8 cellular contexts compared by ENCODE assay signal in genomic region chr12:55728185-55728931, GRCh38. TPM values are rescaled to one million over a fixed set of nuclear protein-coding genes. Genes with fewer than 3 reads are reported as not detected.
DNase-seq lines count a peak whose midpoint lies in the region; ATAC-seq and TF ChIP-seq lines count a peak whose summit lies in the region.

No MANE protein-coding gene starts in this region.

- H3K27me3 Mint-ChIP-seq in naive B cell, result no peaks in the 10 kb centered on the region

- DNase-seq in CD1c-positive myeloid dendritic cell (ENCODE audit: extremely low spot score) (peak; percentile 58), UCSD-AML1 (lab: John Stamatoyannopoulos, UW; ENCODE audit: unreplicated experiment) (peak; percentile 83), fibroblast of mammary gland (ENCODE audit: low read depth) (no peak), naive B cell (no peak), cerebellar cortex (ENCODE audit: low spot score) (no peak), KG1 (lab: John Stamatoyannopoulos, UW) (no peak)

- H3K9me3 Mint-ChIP-seq in naive B cell, result no peaks in the 10 kb centered on the region

- H3K36me3 Mint-ChIP-seq in naive B cell, result no peaks in the 10 kb centered on the region

- peak; percentile 14 for ATAC-seq in GM18519 (IDR thresholded peaks at IDR 0.05; ENCODE audit: low FRiP score, unreplicated experiment)
- ATAC-seq in HG03432 (IDR thresholded peaks at IDR 0.05; ENCODE audit: unreplicated experiment), result peak; percentile 21
- ATAC-seq in naive B cell (ENCODE audit: low read depth in 2 of 2), result peak; percentile 9 to 16

- peak overlapping the region; percentile 94 for H3K4me3 ChIP-seq in fibroblast of mammary gland (ENCODE audit: control insufficient read depth, low read depth, low read length)

- H3K27ac Mint-ChIP-seq in naive B cell, result no peak overlapping the region

- H3K4me3 Mint-ChIP-seq in naive B cell, result peak overlapping the region; percentile 79 to 95 (median 88)

- peaks cover 40 to 55% (median 50%) of the 10 kb centered on the region in 3 donors for H3K4me1 Mint-ChIP-seq in naive B cell

- TF ChIP-seq CTCF in fibroblast of mammary gland (conservative IDR thresholded peaks at IDR 0.05; ENCODE audit: control insufficient read depth, insufficient read depth, low read depth, low read length), result no peak

RNA-seq across cellular contexts. Expression of gene CD63, which starts 0.5 kb away (rescaled TPM):
- 100 to 1,000 TPM; 115 to 150 (median 142) TPM for polyA plus RNA-seq in naive B cell (ENCODE audit: low read depth in 6 of 6)

RNA-seq across cellular contexts. Expression of gene RDH5, which starts 8.2 kb away (rescaled TPM):
- 1 to 10 TPM in 3 of 6 donors, under 1 TPM in 2, not detected in 1; 0.61 to 3.1 (median 1.3) TPM for polyA plus RNA-seq in naive B cell (ENCODE audit: low read depth in 6 of 6)

RNA-seq across cellular contexts. Expression of gene BLOC1S1, which starts 12.5 kb away (rescaled TPM):
- 100 to 1,000 TPM; 152 to 259 (median 180) TPM for polyA plus RNA-seq in naive B cell (ENCODE audit: low read depth in 6 of 6)

RNA-seq across cellular contexts. Expression of gene GDF11, which starts 14.6 kb away (rescaled TPM):
- polyA plus RNA-seq in naive B cell (ENCODE audit: low read depth in 6 of 6), result 1 to 10 TPM in 3 of 6 donors, under 1 TPM in 3; 0.40 to 1.4 (median 0.83) TPM

RNA-seq across cellular contexts. Expression of gene ITGA7, which starts 20.7 kb away (rescaled TPM):
- polyA plus RNA-seq in naive B cell (ENCODE audit: low read depth in 6 of 6), result under 1 TPM in 2 of 6 donors, not detected in 4; 0.14 to 0.36 TPM

Comparison
In these comparisons a context has a peak if more than half of its experiments do, and no peak if none do; other contexts are left out.
1. DNase-seq: peak in CD1c-positive myeloid dendritic cell (single experiment) and UCSD-AML1 (single experiment); none in fibroblast of mammary gland (single experiment), naive B cell (single experiment), cerebellar cortex (single experiment) and KG1 (single experiment).
2. Peak in every context shown above with its lines, with median percentiles within 50 percentile points of each other: ATAC-seq.